9 cellular contexts compared by ENCODE assay signal in the genomic region with DNA sequence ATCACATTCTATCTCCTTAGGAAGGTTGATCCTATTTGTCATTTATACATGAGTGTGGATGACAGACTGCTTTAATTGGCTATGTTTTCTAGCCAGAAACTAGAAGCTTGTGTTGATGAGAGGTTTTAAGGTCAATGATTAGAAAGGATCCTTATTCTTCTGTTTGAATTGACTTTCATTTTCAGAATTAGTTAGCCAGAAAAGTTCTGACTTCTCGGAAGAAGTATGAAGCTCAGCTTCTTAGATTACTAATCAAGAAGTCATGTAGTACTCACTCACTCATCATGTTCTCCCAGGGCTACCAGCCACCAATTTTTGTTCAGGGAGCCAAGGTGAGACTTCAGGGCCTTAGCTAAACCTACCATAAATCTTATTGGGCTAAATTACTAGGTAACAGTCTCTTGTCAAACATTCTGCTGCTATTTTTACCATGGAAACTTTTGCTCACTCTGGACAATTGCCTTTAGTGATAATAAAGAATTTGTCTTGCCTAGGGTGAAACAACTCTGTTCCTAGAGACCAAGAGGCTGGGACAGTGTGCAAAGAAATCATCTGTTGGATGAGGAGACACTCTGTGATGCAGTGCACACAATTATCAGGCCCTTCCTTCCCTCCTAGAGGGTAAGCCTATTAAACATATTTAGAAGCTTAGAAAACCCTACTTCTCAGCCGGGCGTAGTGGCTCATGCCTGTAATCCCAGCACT.
A peak's percentile ranks its signal among the peaks of the same experiment; 100 is the strongest.
DNase-seq lines count a peak whose midpoint lies in the region; ATAC-seq and TF ChIP-seq lines count a peak whose summit lies in the region.
"Had no signal": no experiment of that assay in that cellular context is flagged by ENCODE, and none has a peak within 500 bp of the region (broad histone marks: within the 10 kb centered on the region; RNA-seq: fewer than 3 reads in every experiment).

No MANE protein-coding gene starts in this region.

- H3K27me3 ChIP-seq in heart left ventricle = no peaks in the 10 kb centered on the region
- no peaks in the 10 kb centered on the region for H3K27me3 ChIP-seq in SJCRH30

- H3K9me3 ChIP-seq in heart left ventricle = no peaks in the 10 kb centered on the region
- no peaks in the 10 kb centered on the region for H3K9me3 ChIP-seq in SJCRH30 (replicated peaks)

- H3K4me1 ChIP-seq in heart left ventricle = peaks cover 0 to 19% (median 0%) of the 10 kb centered on the region in 12 donors
- no peaks in the 10 kb centered on the region for H3K4me1 ChIP-seq in SJCRH30

- peaks cover 2 to 5% of the 10 kb centered on the region in 2 donors for H3K9me3 Mint-ChIP-seq in activated naive CD4-positive, alpha-beta T cell treated with anti-CD3 and anti-CD28 coated beads, Interleukin-2, amount 50 U/mL, for 72 hours

- no peak overlapping the region for H3K4me3 ChIP-seq in heart left ventricle
- no peak overlapping the region for H3K4me3 ChIP-seq in SJCRH30

- TF ChIP-seq CTCF in heart left ventricle (IDR thresholded peaks at IDR 0.05) = no peak

- 80 to 90% (median 84%) methylated on average over 3 of the region's 3 CpGs for WGBS in heart left ventricle, 4 donors

- H3K27ac ChIP-seq in heart left ventricle = peak overlapping the region in 2 of 12 donors; percentile 31 to 79
- H3K27ac ChIP-seq in SJCRH30 = no peak overlapping the region
- H3K27ac ChIP-seq: C4-2B had no signal

- intact Hi-C loops in heart left ventricle (cut with DNase I) = no loop called here
- intact Hi-C loops in Right ventricle myocardium superior (cut with DNase I) = no loop called here

- DNase-seq in heart left ventricle (no peak), Right ventricle myocardium superior (no peak), stromal cell of bone marrow (ENCODE audit: low read depth) (peak; percentile 18), COR-L47 (lab: John Stamatoyannopoulos, UW) (no peak), SJCRH30 (no peak), DMS53 treated with DMSO at 0.1 percent for 48 hours (lab: John Stamatoyannopoulos, UW; ENCODE audit: unreplicated experiment) (no peak)
- DNase-seq in activated naive CD4-positive, alpha-beta T cell treated with anti-CD3 and anti-CD28 coated beads, Interleukin-2, amount 50 U/mL, for 72 hours (ENCODE audit: low spot score in 2 of 2) = peak in 1 of 2 donors; percentile 47

- H3K27ac Mint-ChIP-seq in activated naive CD4-positive, alpha-beta T cell treated with anti-CD3 and anti-CD28 coated beads, Interleukin-2, amount 50 U/mL, for 72 hours = peak overlapping the region; percentile 96 to 99

- ATAC-seq in heart left ventricle (peak in 3 of 4 donors; percentile 30 to 56 (median 34)), Right ventricle myocardium superior (ENCODE audit: poor library complexity) (no peak), HG03103 (IDR thresholded peaks at IDR 0.05; ENCODE audit: low read depth, unreplicated experiment) (peak; percentile 58)
- peak; percentile 98 for ATAC-seq in activated naive CD4-positive, alpha-beta T cell treated with anti-CD3 and anti-CD28 coated beads, Interleukin-2, amount 50 U/mL, for 72 hours

- peaks cover 5 to 22% of the 10 kb centered on the region in 2 donors for H3K36me3 Mint-ChIP-seq in activated naive CD4-positive, alpha-beta T cell treated with anti-CD3 and anti-CD28 coated beads, Interleukin-2, amount 50 U/mL, for 72 hours

- no peak for TF ChIP-seq POLR2A in heart left ventricle (IDR thresholded peaks at IDR 0.05)

- H3K36me3 ChIP-seq in heart left ventricle (peaks cover 0 to 14% (median 0%) of the 10 kb centered on the region in 9 donors), SJCRH30 (peaks cover 7% of the 10 kb centered on the region)
